Comparison of ENCODE assay signal across 15 cellular contexts in genomic region chr10:1061930-1062769, GRCh38. TPM values are rescaled to one million over a fixed set of nuclear protein-coding genes. Genes with fewer than 3 reads are reported as not detected.
DNase-seq lines count a peak whose midpoint lies in the region; ATAC-seq and TF ChIP-seq lines count a peak whose summit lies in the region.
"Had no signal": no experiment of that assay in that cellular context is flagged by ENCODE, and none has a peak within 500 bp of the region (broad histone marks: within the 10 kb centered on the region; RNA-seq: fewer than 3 reads in every experiment).

No MANE protein-coding gene starts in this region.

- no peaks in the 10 kb centered on the region for H3K27me3 ChIP-seq in transverse colon
- H3K27me3 ChIP-seq: neural progenitor cell, Peyer's patch had no signal

- intact Hi-C loops in transverse colon (cut with DNase I; ENCODE audit: low total_unique reads) = no loop called here

- no peak overlapping the region for H3K4me3 ChIP-seq in transverse colon
- H3K4me3 ChIP-seq: neural progenitor cell, Peyer's patch had no signal

- H3K9me3 Mint-ChIP-seq in activated T-cell treated with anti-CD3 and anti-CD28 coated beads, Interleukin-2, amount 50 U/mL, for 72 hours = no peaks in the 10 kb centered on the region
- H3K9me3 Mint-ChIP-seq in effector memory CD8-positive, alpha-beta T cell = no peaks in the 10 kb centered on the region
- H3K9me3 Mint-ChIP-seq: neural progenitor cell had no signal

- TF ChIP-seq POLR2A in transverse colon (IDR thresholded peaks at IDR 0.05) = no peak

- H3K36me3 Mint-ChIP-seq in activated T-cell treated with anti-CD3 and anti-CD28 coated beads, Interleukin-2, amount 50 U/mL, for 72 hours (ENCODE audit: insufficient read depth in 2 of 2) = peaks cover 5 to 13% of the 10 kb centered on the region in 2 donors
- H3K36me3 Mint-ChIP-seq in T-helper 17 cell (ENCODE audit: low read depth) = peaks cover 5% of the 10 kb centered on the region
- H3K36me3 Mint-ChIP-seq in effector memory CD8-positive, alpha-beta T cell (ENCODE audit: insufficient read depth) = peaks cover 26% of the 10 kb centered on the region

- TF ChIP-seq EP300 in transverse colon (IDR thresholded peaks at IDR 0.05; ENCODE audit: low read depth) = no peak

- H3K9me3 ChIP-seq in T-helper 17 cell (ENCODE audit: control insufficient read depth, low read length, poor library complexity, severe bottlenecking) = no peaks in the 10 kb centered on the region
- no peaks in the 10 kb centered on the region for H3K9me3 ChIP-seq in transverse colon
- H3K9me3 ChIP-seq: Peyer's patch had no signal

- TF ChIP-seq CTCF in transverse colon (IDR thresholded peaks at IDR 0.05) = no peak

- in situ Hi-C loops in transverse colon (cut with MboI; ENCODE audit: low pct_ligation_motif_present in 1 of 4, low pct_unique_long_range_greater_than_20kb in 1 of 4, low sequenced_read_pairs in 3 of 4) = no loop called here

- no peak for ATAC-seq in activated T-cell treated with anti-CD3 and anti-CD28 coated beads, Interleukin-2, amount 50 U/mL, for 72 hours (replicated peaks in 1 of 2)
- peak; percentile 36 for ATAC-seq in T-helper 17 cell
- ATAC-seq in effector memory CD8-positive, alpha-beta T cell (replicated peaks) = no peak
- no peak for ATAC-seq in HG02623 (IDR thresholded peaks at IDR 0.05; ENCODE audit: unreplicated experiment)

- H3K4me1 Mint-ChIP-seq in activated T-cell treated with anti-CD3 and anti-CD28 coated beads, Interleukin-2, amount 50 U/mL, for 72 hours (ENCODE audit: low read depth) = peaks cover 71% of the 10 kb centered on the region
- H3K4me1 Mint-ChIP-seq in T-helper 17 cell = peaks cover 59% of the 10 kb centered on the region
- peaks cover 63 to 90% of the 10 kb centered on the region in 2 donors for H3K4me1 Mint-ChIP-seq in effector memory CD8-positive, alpha-beta T cell (ENCODE audit: low read depth in 2 of 2)

- no peaks in the 10 kb centered on the region for H3K36me3 ChIP-seq in transverse colon
- H3K36me3 ChIP-seq: neural progenitor cell, Peyer's patch had no signal

- H3K27ac ChIP-seq in transverse colon = no peak overlapping the region
- H3K27ac ChIP-seq: neural progenitor cell had no signal

- no peak for DNase-seq in activated T-cell treated with anti-CD3 and anti-CD28 coated beads, Interleukin-2, amount 50 U/mL, for 72 hours
- DNase-seq in activated T-cell treated with anti-CD3 and anti-CD28 coated beads for 4 hours = no peak
- DNase-seq in T-helper 17 cell = no peak
- DNase-seq in effector memory CD8-positive, alpha-beta T cell = no peak
- peak; percentile 68 for DNase-seq in pulmonary artery endothelial cell (ENCODE audit: low read depth, low spot score)
- no peak for DNase-seq in transverse colon
- DNase-seq in NCI-H524 treated with DMSO at 0.1 percent for 48 hours (lab: John Stamatoyannopoulos, UW) = no peak
- DNase-seq: cortex of kidney, kidney, MV-4-11, NCI-H446 treated with DMSO at 0.1 percent for 48 hours, Peyer's patch had no signal

- H3K27me3 Mint-ChIP-seq in activated T-cell treated with anti-CD3 and anti-CD28 coated beads, Interleukin-2, amount 50 U/mL, for 72 hours (ENCODE audit: low read depth) = no peaks in the 10 kb centered on the region
- no peaks in the 10 kb centered on the region for H3K27me3 Mint-ChIP-seq in T-helper 17 cell
- H3K27me3 Mint-ChIP-seq in effector memory CD8-positive, alpha-beta T cell = no peaks in the 10 kb centered on the region

- peaks cover 3 to 12% (median 10%) of the 10 kb centered on the region in 4 donors for H3K4me1 ChIP-seq in transverse colon
- H3K4me1 ChIP-seq: Peyer's patch had no signal

- 91 to 97% methylated on average over 6 to 7 of the region's 7 CpGs for WGBS in transverse colon (ENCODE audit: low coverage in 1 of 2), 2 donors

- H3K4me3 Mint-ChIP-seq in activated T-cell treated with anti-CD3 and anti-CD28 coated beads, Interleukin-2, amount 50 U/mL, for 72 hours = peak overlapping the region; percentile 71
- peak overlapping the region; percentile 73 for H3K4me3 Mint-ChIP-seq in T-helper 17 cell
- H3K4me3 Mint-ChIP-seq in effector memory CD8-positive, alpha-beta T cell = peak overlapping the region; percentile 61 to 82
- H3K4me3 Mint-ChIP-seq: neural progenitor cell had no signal

- H3K27ac Mint-ChIP-seq in activated T-cell treated with anti-CD3 and anti-CD28 coated beads, Interleukin-2, amount 50 U/mL, for 72 hours = peak overlapping the region; percentile 95
- peak overlapping the region; percentile 94 for H3K27ac Mint-ChIP-seq in T-helper 17 cell
- H3K27ac Mint-ChIP-seq in effector memory CD8-positive, alpha-beta T cell = peak overlapping the region; percentile 81 to 98
- H3K27ac Mint-ChIP-seq: neural progenitor cell had no signal

RNA-seq across cellular contexts. Expression of gene WDR37, which starts 6.0 kb away (rescaled TPM):
- total RNA-seq in activated T-cell treated with anti-CD3 and anti-CD28 coated beads, Interleukin-2, amount 50 U/mL, for 72 hours = 10 to 100 TPM; 18.1 to 18.7 TPM
- total RNA-seq in T-helper 17 cell (10 to 100 TPM; 23.6 to 29.7 TPM), pulmonary artery endothelial cell (22.3 and 32.1 TPM in 2 replicates), transverse colon (10 to 100 TPM; 14.5 to 22.1 (median 19.7) TPM)

RNA-seq across cellular contexts. Expression of gene IDI1, which starts 13.2 kb away (rescaled TPM):
- total RNA-seq in activated T-cell treated with anti-CD3 and anti-CD28 coated beads, Interleukin-2, amount 50 U/mL, for 72 hours = 10 to 100 TPM; 37.4 to 46.7 TPM
- total RNA-seq in T-helper 17 cell = 100 to 1,000 TPM; 116 to 134 TPM
- total RNA-seq in pulmonary artery endothelial cell = 67.0 and 96.2 TPM in 2 replicates
- total RNA-seq in transverse colon = 10 to 100 TPM; 31.1 to 81.5 (median 57.1) TPM

RNA-seq across cellular contexts. Expression of gene IDI2, which starts 36.5 kb away (rescaled TPM):
- total RNA-seq in activated T-cell treated with anti-CD3 and anti-CD28 coated beads, Interleukin-2, amount 50 U/mL, for 72 hours = not detected
- total RNA-seq in T-helper 17 cell = not detected
- not detected in 2 replicates for total RNA-seq in pulmonary artery endothelial cell
- total RNA-seq in transverse colon = not detected
- total RNA-seq: frontal cortex, kidney, Peyer's patch had no signal
